In the genomic region with DNA sequence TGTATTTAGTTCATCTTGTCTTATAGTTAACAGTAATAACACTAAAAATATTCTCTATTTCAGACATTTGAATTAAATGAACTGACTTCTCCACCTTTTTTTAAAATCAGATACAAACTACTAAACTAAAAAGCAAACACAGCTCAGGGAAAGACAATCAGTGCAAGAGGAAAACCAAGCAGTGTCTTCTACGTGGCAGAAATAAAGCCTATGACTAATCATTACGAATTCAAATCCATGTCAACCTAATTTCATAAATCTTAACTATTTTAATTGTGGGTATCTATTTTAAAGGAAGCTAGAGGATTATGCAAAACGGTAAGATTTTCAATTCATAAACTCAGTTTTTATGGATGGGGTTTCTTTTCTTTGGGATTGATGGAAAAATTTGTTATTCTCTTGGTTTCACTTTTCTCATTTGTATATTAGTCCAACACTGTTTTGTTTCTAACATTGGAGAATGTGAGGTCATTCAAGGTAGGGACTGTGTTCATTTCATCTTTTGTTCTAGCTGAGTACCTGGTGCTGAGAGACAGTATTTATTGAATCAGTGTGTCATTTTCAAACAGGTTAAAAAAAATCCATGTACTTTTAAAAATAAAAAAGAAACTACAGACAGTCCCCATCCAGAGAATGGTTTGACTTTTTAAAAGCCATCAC, we compare ENCODE assay signal across 18 cellular contexts. TPM values are rescaled to one million over a fixed set of nuclear protein-coding genes. Genes with fewer than 3 reads are reported as not detected.
DNase-seq lines count a peak whose midpoint lies in the region; ATAC-seq, FAIRE-seq and TF ChIP-seq lines count a peak whose summit lies in the region.
"Had no signal": no experiment of that assay in that cellular context is flagged by ENCODE, and none has a peak within 500 bp of the region (broad histone marks: within the 10 kb centered on the region; RNA-seq: fewer than 3 reads in every experiment).

No MANE protein-coding gene starts in this region.

- H3K36me3 Mint-ChIP-seq in CD8-positive, alpha-beta T cell: no peaks in the 10 kb centered on the region
- no peaks in the 10 kb centered on the region for H3K36me3 Mint-ChIP-seq in activated naive CD4-positive, alpha-beta T cell treated with anti-CD3 and anti-CD28 coated beads, Interleukin-2, amount 50 U/mL, for 72 hours
- H3K36me3 Mint-ChIP-seq: naive B cell had no signal

- H3K9me3 Mint-ChIP-seq in CD8-positive, alpha-beta T cell: no peaks in the 10 kb centered on the region
- no peaks in the 10 kb centered on the region for H3K9me3 Mint-ChIP-seq in activated naive CD4-positive, alpha-beta T cell treated with anti-CD3 and anti-CD28 coated beads, Interleukin-2, amount 50 U/mL, for 72 hours
- H3K9me3 Mint-ChIP-seq: activated CD4-positive, alpha-beta memory T cell treated with anti-CD3 and anti-CD28 coated beads, Interleukin-2, amount 10 ng/mL, durations not matched to agents 7 days and 5 days; effector memory CD8-positive, alpha-beta T cell; naive B cell had no signal

- CTCF ChIA-PET in PC-9 (lab: Charles Lee): no interaction called here
- CTCF ChIA-PET in endothelial cell of umbilical vein (lab: Charles Lee): interaction anchor here (0.9 to 1.5 kb wide), 2 partner anchors 11 to 57 kb away, joined by 3 to 6 read pairs; no protein-coding TSS in a partner anchor
- CTCF ChIA-PET in CD8-positive, alpha-beta T cell (lab: Charles Lee): no interaction called here

- no peaks in the 10 kb centered on the region for H3K27me3 ChIP-seq in PC-9 (ENCODE audit: insufficient read depth, low read depth)
- no peaks in the 10 kb centered on the region for H3K27me3 ChIP-seq in endothelial cell of umbilical vein (ENCODE audit: control insufficient read depth in 2 of 2, insufficient read depth in 2 of 2, low read length in 2 of 2)
- H3K27me3 ChIP-seq in pancreas: no peaks in the 10 kb centered on the region
- no peaks in the 10 kb centered on the region for H3K27me3 ChIP-seq in smooth muscle cell (ENCODE audit: low read depth)
- no peaks in the 10 kb centered on the region for H3K27me3 ChIP-seq in CD8-positive, alpha-beta T cell (ENCODE audit: insufficient read depth, low read length)

- H3K9ac ChIP-seq in endothelial cell of umbilical vein (replicated peaks; ENCODE audit: extremely low read depth, insufficient read depth, low read length) (peak overlapping the region; percentile 16), smooth muscle cell (ENCODE audit: low read depth) (no peak overlapping the region)
- H3K9ac ChIP-seq: parathyroid adenoma had no signal

- ATAC-seq in pancreas: no peak
- no peak for ATAC-seq in CD8-positive, alpha-beta T cell
- no peak for ATAC-seq in activated naive CD4-positive, alpha-beta T cell treated with anti-CD3 and anti-CD28 coated beads, Interleukin-2, amount 50 U/mL, for 72 hours
- ATAC-seq: effector memory CD8-positive, alpha-beta T cell had no signal

- H3K4me1 ChIP-seq in PC-9 (replicated peaks; ENCODE audit: insufficient read depth) (no peaks in the 10 kb centered on the region), endothelial cell of umbilical vein (ENCODE audit: control insufficient read depth, extremely low read depth, insufficient read depth, low read length) (no peaks in the 10 kb centered on the region), pancreas (no peaks in the 10 kb centered on the region), smooth muscle cell (ENCODE audit: low read depth) (no peaks in the 10 kb centered on the region)
- no peaks in the 10 kb centered on the region for H3K4me1 ChIP-seq in CD8-positive, alpha-beta T cell (ENCODE audit: insufficient read depth, low read length)
- H3K4me1 ChIP-seq: left ventricle myocardium inferior, parathyroid adenoma had no signal

- H4K20me1 ChIP-seq in PC-9 (ENCODE audit: insufficient read depth): no peaks in the 10 kb centered on the region
- no peaks in the 10 kb centered on the region for H4K20me1 ChIP-seq in endothelial cell of umbilical vein (replicated peaks; ENCODE audit: control insufficient read depth, extremely low read depth, insufficient read depth, low read length)
- H4K20me1 ChIP-seq in smooth muscle cell (ENCODE audit: low read depth): no peaks in the 10 kb centered on the region

- dilution Hi-C loops in endothelial cell of umbilical vein (cut with MboI; ENCODE audit: extremely low pct_ligation_motif_present, low sequenced_read_pairs): no loop called here

- TF ChIP-seq CTCF in PC-9 (conservative IDR thresholded peaks at IDR 0.05): no peak
- no peak for TF ChIP-seq CTCF in endothelial cell of umbilical vein (IDR thresholded peaks at IDR 0.05; ENCODE audit: extremely low read depth in 1 of 2, insufficient read depth in 1 of 2, low read depth in 1 of 2, low read length in 2 of 2)
- no peak for TF ChIP-seq CTCF in pancreas (IDR thresholded peaks at IDR 0.05)
- no peak for TF ChIP-seq CTCF in smooth muscle cell (IDR thresholded peaks at IDR 0.05; ENCODE audit: borderline replicate concordance, insufficient read depth, poor library complexity, severe bottlenecking)
- no peak for TF ChIP-seq CTCF in CD8-positive, alpha-beta T cell (IDR thresholded peaks at IDR 0.05)

- H3K36me3 ChIP-seq in PC-9 (ENCODE audit: low read depth) (no peaks in the 10 kb centered on the region), endothelial cell of umbilical vein (ENCODE audit: control insufficient read depth in 2 of 2, extremely low read depth in 1 of 2, insufficient read depth in 2 of 2, low read length in 2 of 2) (no peaks in the 10 kb centered on the region), pancreas (no peaks in the 10 kb centered on the region), smooth muscle cell (ENCODE audit: low read depth) (no peaks in the 10 kb centered on the region)
- no peaks in the 10 kb centered on the region for H3K36me3 ChIP-seq in CD8-positive, alpha-beta T cell (ENCODE audit: insufficient read depth, low read length)
- H3K36me3 ChIP-seq: left ventricle myocardium inferior, thoracic aorta had no signal

- intact Hi-C loops in PC-9 (cut with micrococcal nuclease; ENCODE audit: unreplicated experiment) (no loop called here), endothelial cell of umbilical vein (cut with micrococcal nuclease) (no loop called here), pancreas (cut with DNase I) (no loop called here)
- intact Hi-C loops in CD8-positive, alpha-beta T cell (cut with DNase I, micrococcal nuclease): no loop called here

- H3K4me2 ChIP-seq in PC-9 (peak overlapping the region; percentile 21), endothelial cell of umbilical vein (ENCODE audit: insufficient read depth, low read length) (peak overlapping the region; percentile 24), smooth muscle cell (no peak overlapping the region)

- H3K4me3 Mint-ChIP-seq in CD8-positive, alpha-beta T cell: no peak overlapping the region
- H3K4me3 Mint-ChIP-seq: activated CD4-positive, alpha-beta memory T cell treated with anti-CD3 and anti-CD28 coated beads, Interleukin-2, amount 10 ng/mL, durations not matched to agents 7 days and 5 days; effector memory CD8-positive, alpha-beta T cell; naive B cell had no signal

- DNase-seq in PC-9: no peak
- peak; percentile 10 for DNase-seq in endothelial cell of umbilical vein (ENCODE audit: low read depth, low spot score)
- DNase-seq in pancreas: no peak
- no peak for DNase-seq in smooth muscle cell (lab: John Stamatoyannopoulos, UW; ENCODE audit: unreplicated experiment)
- DNase-seq in CD8-positive, alpha-beta T cell: no peak
- DNase-seq in activated naive CD4-positive, alpha-beta T cell treated with anti-CD3 and anti-CD28 coated beads, Interleukin-2, amount 50 U/mL, for 72 hours (ENCODE audit: low spot score in 2 of 2): no peak
- DNase-seq: activated CD4-positive, alpha-beta memory T cell treated with anti-CD3 and anti-CD28 coated beads, Interleukin-2, amount 10 ng/mL, durations not matched to agents 7 days and 5 days; DMS79; effector memory CD8-positive, alpha-beta T cell; left ventricle myocardium inferior; naive B cell; NCI-H187; NCI-H510A; small intestine had no signal

- POLR2A ChIA-PET in PC-9 (lab: Charles Lee; ENCODE audit: unreplicated experiment) (interaction anchor here (0.6 to 0.7 kb wide), 2 partner anchors 13 to 23 kb away, joined by 7 to 8 read pairs; a partner anchor contains a TSS), endothelial cell of umbilical vein (lab: Charles Lee) (no interaction called here)
- POLR2A ChIA-PET in CD8-positive, alpha-beta T cell (lab: Charles Lee): interaction anchor here (1.4 kb wide), 1 partner anchor 12 kb away, joined by 4 read pairs; a partner anchor contains a TSS

- H3F3A ChIP-seq in PC-9 (ENCODE audit: insufficient read depth, low read depth) (no peaks in the 10 kb centered on the region), smooth muscle cell (ENCODE audit: low read depth) (no peaks in the 10 kb centered on the region)

- no peak overlapping the region for H3K27ac Mint-ChIP-seq in CD8-positive, alpha-beta T cell
- H3K27ac Mint-ChIP-seq in activated naive CD4-positive, alpha-beta T cell treated with anti-CD3 and anti-CD28 coated beads, Interleukin-2, amount 50 U/mL, for 72 hours: no peak overlapping the region
- H3K27ac Mint-ChIP-seq: activated CD4-positive, alpha-beta memory T cell treated with anti-CD3 and anti-CD28 coated beads, Interleukin-2, amount 10 ng/mL, durations not matched to agents 7 days and 5 days; effector memory CD8-positive, alpha-beta T cell; naive B cell had no signal

- TF ChIP-seq POLR2A in endothelial cell of umbilical vein (IDR thresholded peaks at IDR 0.05; ENCODE audit: low read depth, low read length): no peak

- 0 out of 2 replicates have a peak, but pooled peaks cover 3% of the 10 kb centered on the region for H3K9me3 ChIP-seq in PC-9 (ENCODE audit: insufficient read depth, low read depth)
- H3K9me3 ChIP-seq in endothelial cell of umbilical vein (replicated peaks; ENCODE audit: control insufficient read depth, insufficient read depth, low read length): no peaks in the 10 kb centered on the region
- H3K9me3 ChIP-seq in pancreas: no peaks in the 10 kb centered on the region
- H3K9me3 ChIP-seq in smooth muscle cell (replicated peaks; ENCODE audit: low read depth): no peaks in the 10 kb centered on the region
- no peaks in the 10 kb centered on the region for H3K9me3 ChIP-seq in CD8-positive, alpha-beta T cell (ENCODE audit: low read length)
- H3K9me3 ChIP-seq: left ventricle myocardium inferior, thoracic aorta had no signal

- no peak overlapping the region for H2AFZ ChIP-seq in PC-9
- no peak overlapping the region for H2AFZ ChIP-seq in endothelial cell of umbilical vein (ENCODE audit: low read depth, low read length)
- H2AFZ ChIP-seq in smooth muscle cell (ENCODE audit: low read depth): no peak overlapping the region
- H2AFZ ChIP-seq: parathyroid adenoma had no signal

- BruUV-seq in PC-9 (replicated peaks; lab: Mats Ljungman, UMichigan) (no TSS peak), endothelial cell of umbilical vein (replicated peaks; lab: Mats Ljungman, UMichigan) (no TSS peak)

- no peaks in the 10 kb centered on the region for H3K9me1 ChIP-seq in endothelial cell of umbilical vein (replicated peaks; ENCODE audit: control insufficient read depth, extremely low read depth, insufficient read depth, low read length)

- no peak overlapping the region for H3K27ac ChIP-seq in PC-9
- H3K27ac ChIP-seq in endothelial cell of umbilical vein (ENCODE audit: insufficient read depth, low read depth, low read length): no peak overlapping the region
- no peak overlapping the region for H3K27ac ChIP-seq in pancreas
- H3K27ac ChIP-seq in smooth muscle cell (ENCODE audit: low read depth): no peak overlapping the region
- H3K27ac ChIP-seq in CD8-positive, alpha-beta T cell (ENCODE audit: low read depth, low read length): no peak overlapping the region
- H3K27ac ChIP-seq: C4-2B, left ventricle myocardium inferior, parathyroid adenoma, thoracic aorta had no signal

- peak; percentile 72 for FAIRE-seq in G401.6 (lab: Jason Lieb, UNC)
- FAIRE-seq in endothelial cell of umbilical vein (lab: Jason Lieb, UNC): no peak
- FAIRE-seq in pancreas (lab: Jason Lieb, UNC): peak; percentile 34

- WGBS in pancreas, 2 donors: 81 to 83% methylated on average over 3 of the region's 3 CpGs
- 84% methylated on average over 3 of the region's 3 CpGs for WGBS in smooth muscle cell (ENCODE audit: low lambda C conversion rate)

- H3K4me3 ChIP-seq in PC-9 (no peak overlapping the region), endothelial cell of umbilical vein (replicated peaks in 1 of 3; ENCODE audit: insufficient read depth in 1 of 3, low read depth in 1 of 3, low read length in 3 of 3) (no peak overlapping the region), pancreas (no peak overlapping the region), smooth muscle cell (no peak overlapping the region)
- H3K4me3 ChIP-seq in CD8-positive, alpha-beta T cell (ENCODE audit: low read depth, low read length): no peak overlapping the region
- H3K4me3 ChIP-seq: left ventricle myocardium inferior, thoracic aorta had no signal

- H3K27me3 Mint-ChIP-seq in CD8-positive, alpha-beta T cell (ENCODE audit: low read depth): peaks cover 6% of the 10 kb centered on the region
- H3K27me3 Mint-ChIP-seq: effector memory CD8-positive, alpha-beta T cell had no signal

- no peaks in the 10 kb centered on the region for H3K9me2 ChIP-seq in PC-9 (ENCODE audit: insufficient read depth)

- no peaks in the 10 kb centered on the region for H3K4me1 Mint-ChIP-seq in CD8-positive, alpha-beta T cell (ENCODE audit: low read depth)
- H3K4me1 Mint-ChIP-seq: activated CD4-positive, alpha-beta memory T cell treated with anti-CD3 and anti-CD28 coated beads, Interleukin-2, amount 10 ng/mL, durations not matched to agents 7 days and 5 days; naive B cell had no signal

- H3K79me2 ChIP-seq in PC-9 (ENCODE audit: low read depth) (no peaks in the 10 kb centered on the region), endothelial cell of umbilical vein (ENCODE audit: control insufficient read depth, insufficient read depth, low read length) (no peaks in the 10 kb centered on the region), smooth muscle cell (ENCODE audit: low read depth) (no peaks in the 10 kb centered on the region)
- H3K79me2 ChIP-seq: parathyroid adenoma had no signal

RNA-seq across cellular contexts. Expression of a gene that starts 12.8 kb away (rescaled TPM):
- total RNA-seq in PC-9 (2021) (73.7 and 94.7 TPM in 2 replicates), endothelial cell of umbilical vein (22.0 TPM in 2 replicates), pancreas (10 to 100 TPM in 1 of 6 donors, 1 to 10 TPM in 5; 6.8 to 17.1 (median 9.0) TPM), smooth muscle cell (26.4 and 29.2 TPM in 2 replicates)
- polyA plus RNA-seq in endothelial cell of umbilical vein (3.7 and 5.2 TPM in 2 replicates), pancreas (1 to 10 TPM; 3.5 to 4.9 TPM), smooth muscle cell (4.6 and 7.0 TPM in 2 replicates)
- 5.5 and 5.7 TPM in 2 replicates for polyA plus RNA-seq in endothelial cell of umbilical vein (2011; cell fraction: cytosol; rRNA removed)
- 9.1 and 12.7 TPM in 2 replicates for polyA plus RNA-seq in endothelial cell of umbilical vein (2011; cell fraction: nucleus; rRNA removed)
- 13.4 and 16.8 TPM in 2 replicates for polyA plus RNA-seq in endothelial cell of umbilical vein (2012)
- 14.7 and 14.9 TPM in 2 replicates for polyA minus RNA-seq in endothelial cell of umbilical vein
- polyA minus RNA-seq in endothelial cell of umbilical vein (2011; cell fraction: cytosol; rRNA and poly(A)+ RNA removed): 15.7 TPM
- 25.3 and 29.9 TPM in 2 replicates for polyA minus RNA-seq in endothelial cell of umbilical vein (2011; cell fraction: nucleus; rRNA and poly(A)+ RNA removed)
- 10 to 100 TPM; 13.9 to 15.9 TPM for total RNA-seq in CD8-positive, alpha-beta T cell
- total RNA-seq in activated naive CD4-positive, alpha-beta T cell treated with anti-CD3 and anti-CD28 coated beads, Interleukin-2, amount 50 U/mL, for 72 hours: 1 to 10 TPM; 8.7 to 9.7 TPM

RNA-seq across cellular contexts. Expression of a gene that starts 39.2 kb away (rescaled TPM):
- total RNA-seq in PC-9 (2021): 0.31 TPM in 1 of 2 replicates, not detected in the other
- total RNA-seq in endothelial cell of umbilical vein: not detected in 2 replicates
- polyA plus RNA-seq in endothelial cell of umbilical vein: 0.06 TPM in 1 of 2 replicates, not detected in the other
- not detected in 2 replicates for polyA plus RNA-seq in endothelial cell of umbilical vein (2011; cell fraction: cytosol; rRNA removed)
- 0.11 TPM in 2 replicates for polyA plus RNA-seq in endothelial cell of umbilical vein (2011; cell fraction: nucleus; rRNA removed)
- not detected in 2 replicates for polyA plus RNA-seq in endothelial cell of umbilical vein (2012)
- not detected in 2 replicates for polyA minus RNA-seq in endothelial cell of umbilical vein
- polyA minus RNA-seq in endothelial cell of umbilical vein (2011; cell fraction: cytosol; rRNA and poly(A)+ RNA removed): not detected
- not detected in 2 replicates for polyA minus RNA-seq in endothelial cell of umbilical vein (2011; cell fraction: nucleus; rRNA and poly(A)+ RNA removed)
- total RNA-seq in pancreas: under 1 TPM in 1 of 6 donors, not detected in 5; 0.22 TPM
- under 1 TPM; 0.11 to 0.12 TPM for polyA plus RNA-seq in pancreas
- not detected in 2 replicates for total RNA-seq in smooth muscle cell
- polyA plus RNA-seq in smooth muscle cell: not detected in 2 replicates
- not detected for total RNA-seq in CD8-positive, alpha-beta T cell
- not detected for total RNA-seq in activated naive CD4-positive, alpha-beta T cell treated with anti-CD3 and anti-CD28 coated beads, Interleukin-2, amount 50 U/mL, for 72 hours
- total RNA-seq: activated CD4-positive, alpha-beta memory T cell treated with anti-CD3 and anti-CD28 coated beads, Interleukin-2, amount 10 ng/mL, durations not matched to agents 7 days and 5 days; left ventricle myocardium inferior had no signal
